In the genomic region with DNA sequence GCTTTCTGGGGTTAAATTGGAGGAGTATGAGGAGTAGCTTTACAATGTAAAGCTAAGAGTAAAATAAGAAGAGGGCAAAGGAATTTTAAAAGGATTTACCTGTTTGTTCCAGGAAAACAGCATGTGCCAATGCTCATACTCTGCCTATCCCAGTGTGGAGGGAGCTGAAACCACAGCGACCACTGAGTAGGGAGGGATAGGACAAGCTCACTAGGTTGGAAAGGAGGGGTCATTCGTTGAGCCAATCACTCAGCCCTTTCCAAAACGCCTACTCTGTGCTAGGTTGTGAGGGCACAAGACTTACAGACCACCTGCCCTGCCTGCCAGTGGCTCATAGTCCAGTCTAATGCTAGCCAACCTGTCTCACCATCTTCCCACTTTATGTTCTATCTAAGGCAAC, we compare ENCODE assay signal across 8 cellular contexts. TPM values are rescaled to one million over a fixed set of nuclear protein-coding genes. Genes with fewer than 3 reads are reported as not detected.
DNase-seq lines count a peak whose midpoint lies in the region; ATAC-seq, FAIRE-seq and TF ChIP-seq lines count a peak whose summit lies in the region.

No MANE protein-coding gene starts in this region.

- H3K9me3 ChIP-seq in heart right ventricle (no peaks in the 10 kb centered on the region), right atrium auricular region (no peaks in the 10 kb centered on the region), keratinocyte (ENCODE audit: control insufficient read depth, low read depth, low read length) (no peaks in the 10 kb centered on the region), upper lobe of right lung (no peaks in the 10 kb centered on the region)

- H3K4me1 Mint-ChIP-seq in activated T-helper 1 cell treated with anti-CD3 and anti-CD28 coated beads, Interleukin-12 subunit alpha, Interleukin-12 subunit beta, Interleukin-2, Interleukin-4 antibody, amounts not matched to agents 30 ng/mL and 10 ng/mL and 1 ng/mL, durations not matched to agents 14 hours and 24 hours and 36 hours (ENCODE audit: low read depth), result peaks cover 53% of the 10 kb centered on the region

- peaks cover 59% of the 10 kb centered on the region for H3K79me2 ChIP-seq in keratinocyte (ENCODE audit: control insufficient read depth, insufficient read depth, low read length)

- H4K20me1 ChIP-seq in keratinocyte (ENCODE audit: control insufficient read depth, extremely low read depth, insufficient read depth, low read length), result no peaks in the 10 kb centered on the region

- 28 to 30% methylated on average over 3 of the region's 3 CpGs for WGBS in heart right ventricle, 2 donors

- no peaks in the 10 kb centered on the region for H3K27me3 ChIP-seq in heart right ventricle
- no peaks in the 10 kb centered on the region for H3K27me3 ChIP-seq in right atrium auricular region
- H3K27me3 ChIP-seq in keratinocyte (ENCODE audit: control insufficient read depth, extremely low read depth, insufficient read depth, low read length), result no peaks in the 10 kb centered on the region
- no peaks in the 10 kb centered on the region for H3K27me3 ChIP-seq in upper lobe of right lung

- no peak for DNase-seq in heart right ventricle
- no peak for DNase-seq in right atrium auricular region (ENCODE audit: low spot score)
- DNase-seq in activated T-helper 1 cell treated with anti-CD3 and anti-CD28 coated beads, Interleukin-12 subunit alpha, Interleukin-12 subunit beta, Interleukin-2, Interleukin-4 antibody, amounts not matched to agents 30 ng/mL and 10 ng/mL and 1 ng/mL, durations not matched to agents 14 hours and 24 hours and 36 hours (ENCODE audit: low spot score), result no peak
- DNase-seq in keratinocyte (ENCODE audit: low read depth, low spot score), result no peak
- no peak for DNase-seq in upper lobe of right lung
- DNase-seq in D721Med (ENCODE audit: insufficient read length, low spot score), result no peak
- no peak for DNase-seq in dedifferentiated amniotic fluid mesenchymal stem cell (ENCODE audit: extremely low spot score)

- peak overlapping the region; percentile 83 for H3K27ac Mint-ChIP-seq in activated T-helper 1 cell treated with anti-CD3 and anti-CD28 coated beads, Interleukin-12 subunit alpha, Interleukin-12 subunit beta, Interleukin-2, Interleukin-4 antibody, amounts not matched to agents 30 ng/mL and 10 ng/mL and 1 ng/mL, durations not matched to agents 14 hours and 24 hours and 36 hours

- peak overlapping the region; percentile 43 for H2AFZ ChIP-seq in keratinocyte (ENCODE audit: control insufficient read depth, low read length)

- no peaks in the 10 kb centered on the region for H3K9me1 ChIP-seq in keratinocyte (ENCODE audit: control insufficient read depth, extremely low read depth, insufficient read depth, low read length)

- peak overlapping the region; percentile 95 for H3K9ac ChIP-seq in keratinocyte (ENCODE audit: control insufficient read depth, extremely low read depth, insufficient read depth, low read length)

- peaks cover 0 to 24% (median 14%) of the 10 kb centered on the region in 9 donors for H3K36me3 ChIP-seq in heart right ventricle
- peaks cover 16% of the 10 kb centered on the region for H3K36me3 ChIP-seq in right atrium auricular region
- H3K36me3 ChIP-seq in keratinocyte (ENCODE audit: control insufficient read depth in 2 of 2, extremely low read depth in 1 of 2, insufficient read depth in 2 of 2, low read length in 2 of 2), result peaks cover 8 to 22% of the 10 kb centered on the region in 2 experiments
- peaks cover 13% of the 10 kb centered on the region for H3K36me3 ChIP-seq in upper lobe of right lung

- H3K4me2 ChIP-seq in keratinocyte (ENCODE audit: control insufficient read depth, extremely low read depth, insufficient read depth, low read depth, low read length), result peak overlapping the region; percentile 84

- ATAC-seq in heart right ventricle, result no peak
- ATAC-seq in upper lobe of right lung, result no peak
- ATAC-seq in GM21515 (IDR thresholded peaks at IDR 0.05; ENCODE audit: unreplicated experiment), result no peak

- no peaks in the 10 kb centered on the region for H3K27me3 Mint-ChIP-seq in activated T-helper 1 cell treated with anti-CD3 and anti-CD28 coated beads, Interleukin-12 subunit alpha, Interleukin-12 subunit beta, Interleukin-2, Interleukin-4 antibody, amounts not matched to agents 30 ng/mL and 10 ng/mL and 1 ng/mL, durations not matched to agents 14 hours and 24 hours and 36 hours (ENCODE audit: insufficient read depth)

- H3K27ac ChIP-seq in heart right ventricle (peak overlapping the region in 9 of 10 donors; percentile 86 to 97 (median 94)), right atrium auricular region (peak overlapping the region in 1 of 2 donors; percentile 92), keratinocyte (ENCODE audit: control insufficient read depth, insufficient read depth, low read length) (peak overlapping the region; percentile 82), upper lobe of right lung (peak overlapping the region; percentile 95)

- intact Hi-C loops in heart right ventricle (cut with DNase I) (loop anchor here in 5 of 10 donors (5.0 kb wide), 2 partner anchors 46 to 51 kb away; a partner anchor contains a TSS), upper lobe of right lung (cut with DNase I) (no loop called here)
- intact Hi-C loops in activated T-helper 1 cell treated with anti-CD3 and anti-CD28 coated beads, Interleukin-12 subunit alpha, Interleukin-12 subunit beta, Interleukin-2, Interleukin-4 antibody, amounts not matched to agents 30 ng/mL and 10 ng/mL and 1 ng/mL, durations not matched to agents 14 hours and 24 hours and 36 hours (cut with micrococcal nuclease), result loop anchor here (5.0 kb wide), 1 partner anchor 1989 kb away; no protein-coding TSS in a partner anchor

- FAIRE-seq in keratinocyte (lab: Jason Lieb, UNC) (no peak), D721Med (lab: Jason Lieb, UNC) (no peak)

- H3K4me1 ChIP-seq in heart right ventricle, result peaks cover 4 to 66% (median 51%) of the 10 kb centered on the region in 9 donors
- H3K4me1 ChIP-seq in right atrium auricular region, result peaks cover 0 to 48% of the 10 kb centered on the region in 2 donors
- H3K4me1 ChIP-seq in keratinocyte (ENCODE audit: control insufficient read depth, extremely low read depth, insufficient read depth, low read length), result peaks cover 22% of the 10 kb centered on the region
- H3K4me1 ChIP-seq in upper lobe of right lung, result peaks cover 41% of the 10 kb centered on the region

- H3K9me3 Mint-ChIP-seq in activated T-helper 1 cell treated with anti-CD3 and anti-CD28 coated beads, Interleukin-12 subunit alpha, Interleukin-12 subunit beta, Interleukin-2, Interleukin-4 antibody, amounts not matched to agents 30 ng/mL and 10 ng/mL and 1 ng/mL, durations not matched to agents 14 hours and 24 hours and 36 hours, result no peaks in the 10 kb centered on the region

- dilution Hi-C loops in keratinocyte (cut with MboI; ENCODE audit: extremely low pct_ligation_motif_present, low sequenced_read_pairs), result no loop called here

- H3K36me3 Mint-ChIP-seq in activated T-helper 1 cell treated with anti-CD3 and anti-CD28 coated beads, Interleukin-12 subunit alpha, Interleukin-12 subunit beta, Interleukin-2, Interleukin-4 antibody, amounts not matched to agents 30 ng/mL and 10 ng/mL and 1 ng/mL, durations not matched to agents 14 hours and 24 hours and 36 hours (ENCODE audit: low read depth), result peaks cover 27% of the 10 kb centered on the region

- TF ChIP-seq CTCF in heart right ventricle (IDR thresholded peaks at IDR 0.05), result no peak
- no peak for TF ChIP-seq CTCF in right atrium auricular region (IDR thresholded peaks at IDR 0.05)
- no peak for TF ChIP-seq CTCF in keratinocyte (optimal IDR thresholded peaks at IDR 0.05 in 1 of 3, IDR thresholded peaks at IDR 0.05 in 1 of 3, conservative IDR thresholded peaks at IDR 0.05 in 1 of 3; ENCODE audit: extremely low read depth in 1 of 3, insufficient read depth in 2 of 3, low read length in 3 of 3)
- TF ChIP-seq CTCF in upper lobe of right lung (IDR thresholded peaks at IDR 0.05), result no peak
- no peak for TF ChIP-seq CTCF in D721Med (IDR thresholded peaks at IDR 0.05; ENCODE audit: insufficient read depth, missing control alignments)

- peak overlapping the region in 8 of 10 donors; percentile 71 to 98 (median 86) for H3K4me3 ChIP-seq in heart right ventricle
- H3K4me3 ChIP-seq in right atrium auricular region, result peak overlapping the region in 1 of 2 donors; percentile 91
- peak overlapping the region; percentile 69 to 94 (median 82) for H3K4me3 ChIP-seq in keratinocyte (ENCODE audit: control insufficient read depth in 2 of 3, extremely low read depth in 1 of 3, insufficient read depth in 2 of 3, low read depth in 1 of 3, low read length in 3 of 3)
- H3K4me3 ChIP-seq in upper lobe of right lung, result peak overlapping the region; percentile 93

- peak overlapping the region; percentile 100 for H3K4me3 Mint-ChIP-seq in activated T-helper 1 cell treated with anti-CD3 and anti-CD28 coated beads, Interleukin-12 subunit alpha, Interleukin-12 subunit beta, Interleukin-2, Interleukin-4 antibody, amounts not matched to agents 30 ng/mL and 10 ng/mL and 1 ng/mL, durations not matched to agents 14 hours and 24 hours and 36 hours

RNA-seq across cellular contexts. Expression of a gene that starts 1.1 kb away (rescaled TPM):
- total RNA-seq in heart right ventricle (10 to 100 TPM; 68.8 to 90.0 (median 80.5) TPM), right atrium auricular region (10 to 100 TPM; 42.7 to 47.1 TPM), upper lobe of right lung (75.9 TPM)
- polyA plus RNA-seq in heart right ventricle (100 to 1,000 TPM in 1 of 2 donors, 10 to 100 TPM in 1; 93.7 to 121 TPM), keratinocyte (55.3 to 82.5 TPM (median 67.4 TPM) in 3 replicates)
- 124 and 129 TPM in 2 replicates for total RNA-seq in activated T-helper 1 cell treated with anti-CD3 and anti-CD28 coated beads, Interleukin-12 subunit alpha, Interleukin-12 subunit beta, Interleukin-2, Interleukin-4 antibody, amounts not matched to agents 30 ng/mL and 10 ng/mL and 1 ng/mL, durations not matched to agents 14 hours and 24 hours and 36 hours
- polyA plus RNA-seq in keratinocyte (2011; ENCODE audit: low read depth), result 195 TPM
- polyA plus RNA-seq in keratinocyte (2011; cell fraction: cytosol; rRNA removed), result 50.6 and 77.0 TPM in 2 replicates
- polyA plus RNA-seq in keratinocyte (2011; cell fraction: nucleus; rRNA removed), result 74.6 and 78.8 TPM in 2 replicates
- polyA plus RNA-seq in keratinocyte (2012; ENCODE audit: low replicate concordance), result 72.6 and 92.5 TPM in 2 replicates
- 31.4 to 55.8 TPM (median 38.0 TPM) in 3 replicates for polyA minus RNA-seq in keratinocyte
- polyA minus RNA-seq in keratinocyte (2011; cell fraction: cytosol; rRNA and poly(A)+ RNA removed), result 42.0 TPM
- polyA minus RNA-seq in keratinocyte (2011; cell fraction: nucleus; rRNA and poly(A)+ RNA removed), result 29.0 and 56.4 TPM in 2 replicates

RNA-seq across cellular contexts. Expression of a gene that starts 1.6 kb away (rescaled TPM):
- total RNA-seq in heart right ventricle (10 to 100 TPM; 50.1 to 64.1 (median 57.2) TPM), right atrium auricular region (10 to 100 TPM; 64.8 to 69.8 TPM), upper lobe of right lung (28.8 TPM)
- polyA plus RNA-seq in heart right ventricle (10 to 100 TPM; 51.4 to 61.2 TPM), keratinocyte (24.7 to 35.2 TPM (median 26.3 TPM) in 3 replicates)
- total RNA-seq in activated T-helper 1 cell treated with anti-CD3 and anti-CD28 coated beads, Interleukin-12 subunit alpha, Interleukin-12 subunit beta, Interleukin-2, Interleukin-4 antibody, amounts not matched to agents 30 ng/mL and 10 ng/mL and 1 ng/mL, durations not matched to agents 14 hours and 24 hours and 36 hours, result 32.6 and 36.3 TPM in 2 replicates
- polyA plus RNA-seq in keratinocyte (2011; ENCODE audit: low read depth), result 11.6 TPM
- polyA plus RNA-seq in keratinocyte (2011; cell fraction: cytosol; rRNA removed), result 32.6 and 39.7 TPM in 2 replicates
- polyA plus RNA-seq in keratinocyte (2011; cell fraction: nucleus; rRNA removed), result 26.4 and 27.6 TPM in 2 replicates
- polyA plus RNA-seq in keratinocyte (2012; ENCODE audit: low replicate concordance), result 20.7 and 22.7 TPM in 2 replicates
- 22.1 to 35.2 TPM (median 22.9 TPM) in 3 replicates for polyA minus RNA-seq in keratinocyte
- 29.9 TPM for polyA minus RNA-seq in keratinocyte (2011; cell fraction: cytosol; rRNA and poly(A)+ RNA removed)
- 7.4 and 11.2 TPM in 2 replicates for polyA minus RNA-seq in keratinocyte (2011; cell fraction: nucleus; rRNA and poly(A)+ RNA removed)

RNA-seq across cellular contexts. Expression of a gene that starts 32.1 kb away (rescaled TPM):
- total RNA-seq in heart right ventricle (1 to 10 TPM in 3 of 10 donors, under 1 TPM in 7; 0.46 to 1.2 (median 0.88) TPM), right atrium auricular region (under 1 TPM; 0.74 to 0.94 TPM), upper lobe of right lung (0.72 TPM)
- polyA plus RNA-seq in heart right ventricle (1 to 10 TPM in 1 of 2 donors, under 1 TPM in 1; 0.26 to 1.2 TPM), keratinocyte (0.06 to 0.26 TPM (median 0.12 TPM) in 3 replicates)
- total RNA-seq in activated T-helper 1 cell treated with anti-CD3 and anti-CD28 coated beads, Interleukin-12 subunit alpha, Interleukin-12 subunit beta, Interleukin-2, Interleukin-4 antibody, amounts not matched to agents 30 ng/mL and 10 ng/mL and 1 ng/mL, durations not matched to agents 14 hours and 24 hours and 36 hours, result 0.05 TPM in 2 replicates
- not detected for polyA plus RNA-seq in keratinocyte (2011; ENCODE audit: low read depth)
- polyA plus RNA-seq in keratinocyte (2011; cell fraction: cytosol; rRNA removed), result 0.09 and 0.10 TPM in 2 replicates
- 0.46 and 0.65 TPM in 2 replicates for polyA plus RNA-seq in keratinocyte (2011; cell fraction: nucleus; rRNA removed)
- 0.13 and 0.35 TPM in 2 replicates for polyA plus RNA-seq in keratinocyte (2012; ENCODE audit: low replicate concordance)
- 0.10 to 0.16 TPM in 2 of 3 replicates, not detected in the other for polyA minus RNA-seq in keratinocyte
- not detected for polyA minus RNA-seq in keratinocyte (2011; cell fraction: cytosol; rRNA and poly(A)+ RNA removed)
- polyA minus RNA-seq in keratinocyte (2011; cell fraction: nucleus; rRNA and poly(A)+ RNA removed), result 0.21 and 0.54 TPM in 2 replicates

RNA-seq across cellular contexts. Expression of a gene that starts 51.7 kb away (rescaled TPM):
- total RNA-seq in heart right ventricle, result 10 to 100 TPM; 19.4 to 42.7 (median 26.2) TPM
- polyA plus RNA-seq in heart right ventricle, result 10 to 100 TPM; 17.2 to 25.6 TPM
- 10 to 100 TPM; 23.1 to 29.5 TPM for total RNA-seq in right atrium auricular region
- total RNA-seq in activated T-helper 1 cell treated with anti-CD3 and anti-CD28 coated beads, Interleukin-12 subunit alpha, Interleukin-12 subunit beta, Interleukin-2, Interleukin-4 antibody, amounts not matched to agents 30 ng/mL and 10 ng/mL and 1 ng/mL, durations not matched to agents 14 hours and 24 hours and 36 hours, result 89.1 and 89.8 TPM in 2 replicates
- 32.4 to 37.8 TPM (median 37.2 TPM) in 3 replicates for polyA plus RNA-seq in keratinocyte
- 20.2 TPM for polyA plus RNA-seq in keratinocyte (2011; ENCODE audit: low read depth)
- polyA plus RNA-seq in keratinocyte (2011; cell fraction: cytosol; rRNA removed), result 21.6 and 35.4 TPM in 2 replicates
- 24.5 and 34.5 TPM in 2 replicates for polyA plus RNA-seq in keratinocyte (2011; cell fraction: nucleus; rRNA removed)
- 18.9 and 48.6 TPM in 2 replicates for polyA plus RNA-seq in keratinocyte (2012; ENCODE audit: low replicate concordance)
- polyA minus RNA-seq in keratinocyte, result 76.8 to 188 TPM (median 114 TPM) in 3 replicates
- 68.3 TPM for polyA minus RNA-seq in keratinocyte (2011; cell fraction: cytosol; rRNA and poly(A)+ RNA removed)
- polyA minus RNA-seq in keratinocyte (2011; cell fraction: nucleus; rRNA and poly(A)+ RNA removed), result 22.4 and 60.7 TPM in 2 replicates
- total RNA-seq in upper lobe of right lung, result 51.1 TPM
